Comparison of ENCODE assay signal across 27 cellular contexts in genomic region chr15:80584561-80584964, GRCh38.
DNase-seq lines count a peak whose midpoint lies in the region; ATAC-seq, FAIRE-seq and TF ChIP-seq lines count a peak whose summit lies in the region.
"Had no signal": no experiment of that assay in that cellular context is flagged by ENCODE, and none has a peak within 500 bp of the region (broad histone marks: within the 10 kb centered on the region; RNA-seq: fewer than 3 reads in every experiment).

No MANE protein-coding gene starts in this region.

- H3K4me2 ChIP-seq in HepG2 (ENCODE audit: low read depth, low read length): peak overlapping the region; percentile 59

- no peak overlapping the region for H3K9ac ChIP-seq in HepG2 (ENCODE audit: insufficient read depth, low read depth, low read length)

- TF ChIP-seq EP300 in HepG2 (IDR thresholded peaks at IDR 0.05; ENCODE audit: low read depth in 2 of 2, low read length in 2 of 2) (no peak), HepG2 (CRISPR knock-in tag; IDR thresholded peaks at IDR 0.05; ENCODE audit: borderline replicate concordance) (no peak)

- no peak overlapping the region for H3K27ac ChIP-seq in right atrium auricular region
- no peak overlapping the region for H3K27ac ChIP-seq in HepG2 (ENCODE audit: extremely low read length, insufficient read depth, low read length)
- no peak overlapping the region for H3K27ac ChIP-seq in upper lobe of right lung
- H3K27ac ChIP-seq: neutrophil, psoas muscle had no signal

- peak; percentile 26 for ATAC-seq in Right ventricle myocardium inferior
- ATAC-seq in HepG2: peak; percentile 87
- ATAC-seq in upper lobe of right lung: peak; percentile 25
- no peak for ATAC-seq in stimulated activated memory B cell treated with anti-CD40 and anti-IgM and Interleukin-4, amounts not matched to agents 10 μg/mL and 1 μg/mL and 100 μg/mL, for 72 hours
- ATAC-seq in HG03354 (IDR thresholded peaks at IDR 0.05; ENCODE audit: poor library complexity, severe bottlenecking, unreplicated experiment): no peak
- ATAC-seq: CD8-positive, alpha-beta T cell; psoas muscle had no signal

- no peaks in the 10 kb centered on the region for H3K27me3 Mint-ChIP-seq in glutamatergic neuron (ENCODE audit: unreplicated experiment)
- H3K27me3 Mint-ChIP-seq in stimulated activated memory B cell treated with anti-CD40 and anti-IgM and Interleukin-4, amounts not matched to agents 10 μg/mL and 1 μg/mL and 100 μg/mL, for 72 hours: no peaks in the 10 kb centered on the region
- H3K27me3 Mint-ChIP-seq: activated B cell treated with CpG ODN at 0.5 μM for 24 hours; activated naive CD4-positive, alpha-beta T cell treated with anti-CD3 and anti-CD28 coated beads, Interleukin-2, amount 50 U/mL, for 24 hours; stimulated activated naive CD8-positive, alpha-beta T cell treated with anti-CD3 and anti-CD28 coated beads, Interleukin-15, Interleukin-2, amounts not matched to agents 100 ng/mL and 50 ng/mL, for 24 hours had no signal

- no peak for DNase-seq in Right ventricle myocardium inferior (ENCODE audit: missing footprints)
- DNase-seq in right atrium auricular region (ENCODE audit: low spot score): no peak
- DNase-seq in glutamatergic neuron: no peak
- peak; percentile 27 for DNase-seq in HepG2 (ENCODE audit: low spot score)
- DNase-seq in upper lobe of right lung: no peak
- no peak for DNase-seq in LoVo (ENCODE audit: low spot score)
- DNase-seq: activated B cell treated with CpG ODN at 0.5 μM for 24 hours; activated CD4-positive, alpha-beta T cell treated with anti-CD3 and anti-CD28 coated beads, Interleukin-2, amount 50 U/mL, for 4 hours; activated CD8-positive, alpha-beta memory T cell treated with anti-CD3 and anti-CD28 coated beads, Interleukin-2, amount 50 U/mL, for 48 hours; AML-193; amygdala; CD8-positive, alpha-beta T cell; NCI-H1105; NCI-H446 treated with DMSO at 0.1 percent for 48 hours; NCI-H82; psoas muscle; SHP77 treated with DMSO at 0.1 percent for 48 hours; T-helper 9 cell had no signal

- H3K36me3 Mint-ChIP-seq in glutamatergic neuron (ENCODE audit: unreplicated experiment): peaks cover 4% of the 10 kb centered on the region
- no peaks in the 10 kb centered on the region for H3K36me3 Mint-ChIP-seq in stimulated activated memory B cell treated with anti-CD40 and anti-IgM and Interleukin-4, amounts not matched to agents 10 μg/mL and 1 μg/mL and 100 μg/mL, for 72 hours
- H3K36me3 Mint-ChIP-seq: activated naive CD4-positive, alpha-beta T cell treated with anti-CD3 and anti-CD28 coated beads, Interleukin-2, amount 50 U/mL, for 24 hours; CD8-positive, alpha-beta T cell; IgD-negative memory B cell; memory B cell had no signal

- peaks cover 2% of the 10 kb centered on the region for H3K4me1 Mint-ChIP-seq in glutamatergic neuron (ENCODE audit: low read depth, unreplicated experiment)
- H3K4me1 Mint-ChIP-seq in stimulated activated memory B cell treated with anti-CD40 and anti-IgM and Interleukin-4, amounts not matched to agents 10 μg/mL and 1 μg/mL and 100 μg/mL, for 72 hours: peaks cover 6% of the 10 kb centered on the region
- H3K4me1 Mint-ChIP-seq: activated B cell treated with CpG ODN at 0.5 μM for 24 hours; activated naive CD4-positive, alpha-beta T cell treated with anti-CD3 and anti-CD28 coated beads, Interleukin-2, amount 50 U/mL, for 24 hours; IgD-negative memory B cell had no signal

- WGBS in HepG2 (ENCODE audit: low lambda C conversion rate): 0% methylated on average over 3 of the region's 7 CpGs

- no peaks in the 10 kb centered on the region for H3K27me3 ChIP-seq in right atrium auricular region
- peaks cover 3 to 4% of the 10 kb centered on the region in 2 experiments; a peak in 3 of 5 replicates for H3K27me3 ChIP-seq in HepG2 (ENCODE audit: control insufficient read depth in 1 of 2, insufficient read depth in 2 of 2, low read length in 2 of 2)
- H3K27me3 ChIP-seq in upper lobe of right lung: no peaks in the 10 kb centered on the region
- H3K27me3 ChIP-seq: neutrophil had no signal

- no peak overlapping the region for H2AFZ ChIP-seq in HepG2 (ENCODE audit: low read length)

- intact Hi-C loops in Right ventricle myocardium inferior (cut with DNase I) (no loop called here), HepG2 (cut with micrococcal nuclease; ENCODE audit: unreplicated experiment) (no loop called here), upper lobe of right lung (cut with DNase I) (no loop called here)

- H4K20me1 ChIP-seq in HepG2 (ENCODE audit: insufficient read depth, low read length): no peaks in the 10 kb centered on the region

- H3K36me3 ChIP-seq in right atrium auricular region: no peaks in the 10 kb centered on the region
- no peaks in the 10 kb centered on the region for H3K36me3 ChIP-seq in HepG2 (replicated peaks in 1 of 2; ENCODE audit: control insufficient read depth in 1 of 2, insufficient read depth in 2 of 2, low read length in 2 of 2)
- H3K36me3 ChIP-seq in upper lobe of right lung: no peaks in the 10 kb centered on the region
- H3K36me3 ChIP-seq: neutrophil had no signal

- H3K4me1 ChIP-seq in right atrium auricular region: no peaks in the 10 kb centered on the region
- peaks cover 23% of the 10 kb centered on the region for H3K4me1 ChIP-seq in HepG2 (ENCODE audit: insufficient read depth, low read length)
- H3K4me1 ChIP-seq in upper lobe of right lung: no peaks in the 10 kb centered on the region
- H3K4me1 ChIP-seq: psoas muscle had no signal

- H3K4me3 Mint-ChIP-seq in glutamatergic neuron (ENCODE audit: unreplicated experiment): no peak overlapping the region
- no peak overlapping the region for H3K4me3 Mint-ChIP-seq in stimulated activated memory B cell treated with anti-CD40 and anti-IgM and Interleukin-4, amounts not matched to agents 10 μg/mL and 1 μg/mL and 100 μg/mL, for 72 hours
- H3K4me3 Mint-ChIP-seq: activated B cell treated with CpG ODN at 0.5 μM for 24 hours; activated naive CD4-positive, alpha-beta T cell treated with anti-CD3 and anti-CD28 coated beads, Interleukin-2, amount 50 U/mL, for 24 hours; CD8-positive, alpha-beta T cell; IgD-negative memory B cell; memory B cell; stimulated activated naive CD8-positive, alpha-beta T cell treated with anti-CD3 and anti-CD28 coated beads, Interleukin-15, Interleukin-2, amounts not matched to agents 100 ng/mL and 50 ng/mL, for 24 hours had no signal

- no peak for TF ChIP-seq CTCF in right atrium auricular region (IDR thresholded peaks at IDR 0.05)
- no peak for TF ChIP-seq CTCF in glutamatergic neuron (IDR thresholded peaks at IDR 0.05; ENCODE audit: partially characterized antibody, unreplicated experiment)
- TF ChIP-seq CTCF in HepG2 (CRISPR knock-in tag; IDR thresholded peaks at IDR 0.05): peak; percentile 30
- no peak for TF ChIP-seq CTCF in upper lobe of right lung (IDR thresholded peaks at IDR 0.05)

- no peak for TF ChIP-seq RAD21 in HepG2 (CRISPR knock-in tag; IDR thresholded peaks at IDR 0.05)

- TF ChIP-seq POLR2A in HepG2 (IDR thresholded peaks at IDR 0.05; ENCODE audit: insufficient read depth in 1 of 2, low read depth in 2 of 2, low read length in 2 of 2): no peak

- peaks cover 7% of the 10 kb centered on the region for H3K9me3 Mint-ChIP-seq in glutamatergic neuron (ENCODE audit: unreplicated experiment)
- no peaks in the 10 kb centered on the region for H3K9me3 Mint-ChIP-seq in stimulated activated memory B cell treated with anti-CD40 and anti-IgM and Interleukin-4, amounts not matched to agents 10 μg/mL and 1 μg/mL and 100 μg/mL, for 72 hours
- H3K9me3 Mint-ChIP-seq: activated B cell treated with CpG ODN at 0.5 μM for 24 hours; activated naive CD4-positive, alpha-beta T cell treated with anti-CD3 and anti-CD28 coated beads, Interleukin-2, amount 50 U/mL, for 24 hours; activated T-helper 2 cell treated with anti-CD3 and anti-CD28 coated beads, Interferon-gamma antibody, Interleukin-2, Interleukin-4, amounts not matched to agents 10 μg/mL and 5 μg/mL and 100 μg/mL, durations not matched to agents 14 hours and 24 hours and 36 hours; CD8-positive, alpha-beta T cell; IgD-negative memory B cell; memory B cell; stimulated activated naive CD8-positive, alpha-beta T cell treated with anti-CD3 and anti-CD28 coated beads, Interleukin-15, Interleukin-2, amounts not matched to agents 100 ng/mL and 50 ng/mL, for 24 hours had no signal

- CTCF ChIA-PET in HepG2 (lab: Yijun Ruan, JAX; ENCODE audit: low intra/inter-chr PET ratio, low total read pairs): no interaction called here

- no peaks in the 10 kb centered on the region for H3K79me2 ChIP-seq in HepG2 (ENCODE audit: insufficient read depth, low read length)

- peak overlapping the region; percentile 44 for H3K27ac Mint-ChIP-seq in glutamatergic neuron (ENCODE audit: unreplicated experiment)
- no peak overlapping the region for H3K27ac Mint-ChIP-seq in stimulated activated memory B cell treated with anti-CD40 and anti-IgM and Interleukin-4, amounts not matched to agents 10 μg/mL and 1 μg/mL and 100 μg/mL, for 72 hours
- H3K27ac Mint-ChIP-seq: activated B cell treated with CpG ODN at 0.5 μM for 24 hours; activated naive CD4-positive, alpha-beta T cell treated with anti-CD3 and anti-CD28 coated beads, Interleukin-2, amount 50 U/mL, for 24 hours; activated T-helper 2 cell treated with anti-CD3 and anti-CD28 coated beads, Interferon-gamma antibody, Interleukin-2, Interleukin-4, amounts not matched to agents 10 μg/mL and 5 μg/mL and 100 μg/mL, durations not matched to agents 14 hours and 24 hours and 36 hours; CD8-positive, alpha-beta T cell; IgD-negative memory B cell; memory B cell; stimulated activated naive CD8-positive, alpha-beta T cell treated with anti-CD3 and anti-CD28 coated beads, Interleukin-15, Interleukin-2, amounts not matched to agents 100 ng/mL and 50 ng/mL, for 24 hours had no signal

- BruUV-seq in HepG2 (replicated peaks; lab: Mats Ljungman, UMichigan): no TSS peak

- POLR2A ChIA-PET in HepG2 (lab: Yijun Ruan, JAX): no interaction called here

- FAIRE-seq in HepG2 (lab: Jason Lieb, UNC): no peak
- FAIRE-seq: A204.1 had no signal

- in situ Hi-C loops in HepG2 (cut with HindIII; ENCODE audit: extremely low pct_ligation_motif_present, low pct_unique_long_range_greater_than_20kb): no loop called here

- no peak overlapping the region for H3K4me3 ChIP-seq in right atrium auricular region
- peak overlapping the region in 1 of 3 experiments; percentile 38; a peak in 1 of 6 replicates for H3K4me3 ChIP-seq in HepG2 (replicated peaks in 1 of 3; ENCODE audit: insufficient read depth in 1 of 3, low read depth in 2 of 3, low read length in 3 of 3)
- H3K4me3 ChIP-seq in upper lobe of right lung: no peak overlapping the region
- H3K4me3 ChIP-seq: psoas muscle had no signal

- H3K9me3 ChIP-seq in right atrium auricular region: no peaks in the 10 kb centered on the region
- no peaks in the 10 kb centered on the region for H3K9me3 ChIP-seq in HepG2 (ENCODE audit: low read length)
- H3K9me3 ChIP-seq in upper lobe of right lung: no peaks in the 10 kb centered on the region
- H3K9me3 ChIP-seq: neutrophil, psoas muscle had no signal

TF ChIP-seq in HepG2, 621 proteins besides CTCF, POLR2A, EP300 and RAD21 (continues in another document):
- peak; percentile 64 for TF ChIP-seq FOXA3 (CRISPR knock-in tag; IDR thresholded peaks at IDR 0.05)
- peak; percentile 37; the same call in 1 of the 2 replicates for TF ChIP-seq FOXK1 (CRISPR knock-in tag; IDR thresholded peaks at IDR 0.05; ENCODE audit: borderline replicate concordance, low read depth)

Comparison
In these comparisons a context has a peak if more than half of its experiments do, and no peak if none do; other contexts are left out.
1. ATAC-seq: peak in Right ventricle myocardium inferior (single experiment), HepG2 (single experiment) and upper lobe of right lung (single experiment); none in stimulated activated memory B cell treated with anti-CD40 and anti-IgM and Interleukin-4, amounts not matched to agents 10 μg/mL and 1 μg/mL and 100 μg/mL, for 72 hours (single experiment) and HG03354 (single experiment).